ENCODE assay signal across 12 cellular contexts in the genomic region with DNA sequence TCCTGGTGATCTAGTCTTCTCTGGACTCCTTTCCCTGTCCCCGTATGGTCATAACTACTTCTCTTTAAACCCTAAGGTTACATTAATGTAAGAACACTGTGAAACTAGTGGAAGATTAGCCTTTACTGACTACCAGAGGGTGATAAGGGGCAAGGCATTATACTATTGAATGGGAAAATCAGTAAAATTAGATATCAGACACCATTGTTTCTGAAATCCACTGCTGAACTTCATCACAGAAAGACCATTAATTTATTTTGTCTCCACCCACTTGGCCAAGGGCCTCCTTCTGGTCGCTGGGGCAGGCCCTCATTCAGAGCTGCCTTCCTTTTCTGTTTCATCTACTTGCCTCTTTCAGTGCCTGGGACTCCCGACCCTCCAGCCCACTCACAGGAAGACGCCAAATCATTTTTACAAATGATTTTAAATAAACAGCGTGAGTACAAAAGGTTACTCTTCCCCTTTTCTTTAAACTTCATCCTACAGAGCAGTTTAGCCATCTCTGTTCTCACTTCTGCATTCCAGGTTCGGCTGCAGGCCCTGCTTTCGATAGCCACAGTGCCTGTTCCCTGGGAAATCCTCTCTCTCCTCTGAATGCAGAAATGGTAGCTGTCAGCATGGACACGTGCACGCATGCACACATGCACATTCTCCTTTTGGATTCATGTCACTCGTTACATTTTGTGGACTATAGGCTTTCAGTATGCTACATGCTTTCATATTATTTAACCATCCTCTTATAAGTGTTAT.
DNase-seq lines count a peak whose midpoint lies in the region; ATAC-seq and TF ChIP-seq lines count a peak whose summit lies in the region.
"Had no signal": no experiment of that assay in that cellular context is flagged by ENCODE, and none has a peak within 500 bp of the region (broad histone marks: within the 10 kb centered on the region; RNA-seq: fewer than 3 reads in every experiment).

No MANE protein-coding gene starts in this region.

- H3K14ac ChIP-seq in H9 (ENCODE audit: insufficient read depth, low read length), result no peak overlapping the region

- no peak overlapping the region for H2AK5ac ChIP-seq in H9 (ENCODE audit: insufficient read length, low read length)

- H3K79me1 ChIP-seq in H9 (ENCODE audit: insufficient read depth, low read depth, low read length, poor library complexity, severe bottlenecking), result no peaks in the 10 kb centered on the region

- no peaks in the 10 kb centered on the region for H3K9me3 ChIP-seq in H9 (ENCODE audit: control insufficient read depth, low read depth, low read length)
- H3K9me3 ChIP-seq: prostate gland had no signal

- H3K4me1 ChIP-seq in H9 (ENCODE audit: insufficient read depth, low read length), result no peaks in the 10 kb centered on the region
- H3K4me1 ChIP-seq: prostate gland had no signal

- no peaks in the 10 kb centered on the region for H4K20me1 ChIP-seq in H9 (ENCODE audit: control insufficient read depth, insufficient read depth, insufficient read length)

- no peaks in the 10 kb centered on the region for H3K23me2 ChIP-seq in H9 (ENCODE audit: insufficient read length, low read depth, low read length, poor library complexity, severe bottlenecking)

- H2BK15ac ChIP-seq in H9 (ENCODE audit: low read depth, low read length), result no peak overlapping the region

- H3K4me3 ChIP-seq in NB4 (ENCODE audit: low read depth, low read length), result no peak overlapping the region
- H3K4me3 ChIP-seq: prostate gland had no signal

- H2BK20ac ChIP-seq in H9 (ENCODE audit: low read depth, low read length, poor library complexity, severe bottlenecking), result no peak overlapping the region

- no CpG with 5 or more reads among the region's 10 CpGs for WGBS in H9 (ENCODE audit: extremely low coverage, insufficient read length, low lambda C conversion rate)

- H2AFZ ChIP-seq in H9 (ENCODE audit: low read length), result no peak overlapping the region

- no peak overlapping the region for H3T11ph ChIP-seq in H9 (ENCODE audit: low read length)

- no peak overlapping the region for H3K56ac ChIP-seq in H9 (ENCODE audit: insufficient read length, low read depth, low read length)

- TF ChIP-seq POLR2A in NB4 (IDR thresholded peaks at IDR 0.05; ENCODE audit: extremely low read depth, insufficient read length), result no peak

- H3K4me3 Mint-ChIP-seq in H9, result no peak overlapping the region; a peak in 1 of 5 replicates
- H3K4me3 Mint-ChIP-seq in activated naive CD4-positive, alpha-beta T cell treated with anti-CD3 and anti-CD28 coated beads for 36 hours, result no peak overlapping the region
- H3K4me3 Mint-ChIP-seq: activated naive CD8-positive, alpha-beta T cell treated with anti-CD3 and anti-CD28 coated beads, Interleukin-2, amount 10 ng/mL, durations not matched to agents 7 days and 5 days had no signal

- H3K9ac ChIP-seq in H9 (ENCODE audit: extremely low read depth, insufficient read length, low read length), result no peak overlapping the region

- no peak overlapping the region for H2BK5ac ChIP-seq in H9 (ENCODE audit: insufficient read length, low read length)

- H3K23ac ChIP-seq in H9 (ENCODE audit: insufficient read length, low read depth, low read length), result no peak overlapping the region

- CTCF ChIA-PET in activated naive CD4-positive, alpha-beta T cell treated with anti-CD3 and anti-CD28 coated beads for 36 hours (lab: Charles Lee), result no interaction called here

- no peaks in the 10 kb centered on the region for H3K36me3 Mint-ChIP-seq in H9 (ENCODE audit: insufficient read depth in 1 of 3, low read depth in 3 of 3)
- no peaks in the 10 kb centered on the region for H3K36me3 Mint-ChIP-seq in activated naive CD4-positive, alpha-beta T cell treated with anti-CD3 and anti-CD28 coated beads for 36 hours (ENCODE audit: low read depth)

- no peak overlapping the region for H4K8ac ChIP-seq in H9 (replicated peaks; ENCODE audit: insufficient read length, low read depth, low read length)

- no peaks in the 10 kb centered on the region for H3K27me3 Mint-ChIP-seq in H9 (ENCODE audit: low read depth)
- no peaks in the 10 kb centered on the region for H3K27me3 Mint-ChIP-seq in activated naive CD4-positive, alpha-beta T cell treated with anti-CD3 and anti-CD28 coated beads for 36 hours (ENCODE audit: low read depth)
- H3K27me3 Mint-ChIP-seq: activated naive CD8-positive, alpha-beta T cell treated with anti-CD3 and anti-CD28 coated beads, Interleukin-2, amount 10 ng/mL, durations not matched to agents 7 days and 5 days had no signal

- H3K4me1 Mint-ChIP-seq in H9, result peaks cover 0 to 2% of the 10 kb centered on the region in 2 experiments; a peak in 2 of 4 replicates
- H3K4me1 Mint-ChIP-seq in activated naive CD4-positive, alpha-beta T cell treated with anti-CD3 and anti-CD28 coated beads for 36 hours (ENCODE audit: low read depth), result peaks cover 11% of the 10 kb centered on the region

- no peak overlapping the region for H3K4me2 ChIP-seq in H9 (ENCODE audit: insufficient read depth, insufficient read length, low read length)

- H2BK120ac ChIP-seq in H9 (ENCODE audit: low read depth, low read length, poor library complexity, severe bottlenecking), result no peak overlapping the region

- TF ChIP-seq CTCF in H9 (conservative IDR thresholded peaks at IDR 0.05), result no peak
- no peak for TF ChIP-seq CTCF in NB4 (IDR thresholded peaks at IDR 0.05; ENCODE audit: low read depth, low read length)

- no peaks in the 10 kb centered on the region for H3K9me3 Mint-ChIP-seq in H9
- H3K9me3 Mint-ChIP-seq in activated naive CD4-positive, alpha-beta T cell treated with anti-CD3 and anti-CD28 coated beads for 36 hours, result no peaks in the 10 kb centered on the region
- H3K9me3 Mint-ChIP-seq: activated naive CD8-positive, alpha-beta T cell treated with anti-CD3 and anti-CD28 coated beads, Interleukin-2, amount 10 ng/mL, durations not matched to agents 7 days and 5 days had no signal

- H3K27ac Mint-ChIP-seq in H9, result peak overlapping the region in 2 of 3 experiments; percentile 19 to 62; a peak in 1 of 7 replicates
- no peak overlapping the region for H3K27ac Mint-ChIP-seq in activated naive CD4-positive, alpha-beta T cell treated with anti-CD3 and anti-CD28 coated beads for 36 hours
- H3K27ac Mint-ChIP-seq: activated naive CD8-positive, alpha-beta T cell treated with anti-CD3 and anti-CD28 coated beads, Interleukin-2, amount 10 ng/mL, durations not matched to agents 7 days and 5 days had no signal

- H3K27ac ChIP-seq in H9 (ENCODE audit: insufficient read length, low read depth, low read length), result no peak overlapping the region
- H3K27ac ChIP-seq: prostate gland had no signal

- H3K4ac ChIP-seq in H9 (ENCODE audit: low read depth, low read length), result no peak overlapping the region

- intact Hi-C loops in activated naive CD4-positive, alpha-beta T cell treated with anti-CD3 and anti-CD28 coated beads for 36 hours (cut with micrococcal nuclease), result no loop called here

- DNase-seq in H9 (no peak), NB4 (ENCODE audit: low read depth) (peak; percentile 6), medulla oblongata (ENCODE audit: extremely low spot score) (peak; percentile 66), kidney glomerular epithelial cell (lab: John Stamatoyannopoulos, UW) (no peak), NCI-H187 (lab: John Stamatoyannopoulos, UW) (no peak)
- DNase-seq in activated naive CD4-positive, alpha-beta T cell treated with anti-CD3 and anti-CD28 coated beads for 36 hours, result no peak
- no peak for DNase-seq in effector CD4-positive, alpha-beta T cell
- DNase-seq: activated naive CD8-positive, alpha-beta T cell treated with anti-CD3 and anti-CD28 coated beads, Interleukin-2, amount 10 ng/mL, durations not matched to agents 7 days and 5 days; islet precursor cell; NCI-H510A had no signal

- ATAC-seq in GM18499 (IDR thresholded peaks at IDR 0.05; ENCODE audit: insufficient read depth, unreplicated experiment), result peak; percentile 44

- H2BK12ac ChIP-seq in H9 (ENCODE audit: insufficient read length, low read depth, low read length), result no peak overlapping the region

- H4K5ac ChIP-seq in H9 (ENCODE audit: insufficient read length, low read depth, low read length), result no peak overlapping the region

- H4K91ac ChIP-seq in H9 (ENCODE audit: insufficient read length, low read depth, low read length), result no peak overlapping the region

- no peaks in the 10 kb centered on the region for H3K79me2 ChIP-seq in H9 (ENCODE audit: insufficient read depth, low read length)

- no peaks in the 10 kb centered on the region for H3K27me3 ChIP-seq in H9 (ENCODE audit: insufficient read depth, low read length)

- H3K18ac ChIP-seq in H9 (ENCODE audit: insufficient read length, low read depth, low read length), result no peak overlapping the region

Comparison
In these comparisons a context has a peak if more than half of its experiments do, and no peak if none do; other contexts are left out.
1. DNase-seq: peak in NB4 (single experiment) and medulla oblongata (single experiment); none in H9 (single experiment), kidney glomerular epithelial cell (single experiment), NCI-H187 (0 of 2), activated naive CD4-positive, alpha-beta T cell treated with anti-CD3 and anti-CD28 coated beads for 36 hours (single experiment) and effector CD4-positive, alpha-beta T cell (single experiment).